Comparison of ENCODE assay signal across 10 cellular contexts in genomic region chr3:14405120-14405885, GRCh38. TPM values are rescaled to one million over a fixed set of nuclear protein-coding genes. Genes with fewer than 3 reads are reported as not detected.
DNase-seq lines count a peak whose midpoint lies in the region; ATAC-seq and TF ChIP-seq lines count a peak whose summit lies in the region.
"Had no signal": no experiment of that assay in that cellular context is flagged by ENCODE, and none has a peak within 500 bp of the region (broad histone marks: within the 10 kb centered on the region; RNA-seq: fewer than 3 reads in every experiment).

No MANE protein-coding gene starts in this region.

- no peak for TF ChIP-seq POLR2A in spleen (IDR thresholded peaks at IDR 0.05)

- intact Hi-C loops in spleen (cut with DNase I; ENCODE audit: low total_unique reads) = loop anchor here (10.0 kb wide), 1 partner anchor 49 kb away; no protein-coding TSS in a partner anchor

- H3K4me3 ChIP-seq in fibroblast of villous mesenchyme (ENCODE audit: low read depth, low read length) (peak overlapping the region; percentile 20), spleen (peak overlapping the region in 6 of 8 donors; percentile 72 to 92 (median 86))

- no peaks in the 10 kb centered on the region for H3K9me3 Mint-ChIP-seq in activated CD4-positive, alpha-beta T cell treated with anti-CD3 and anti-CD28 coated beads, Interleukin-2, amount 10 ng/mL, durations not matched to agents 7 days and 5 days
- H3K9me3 Mint-ChIP-seq in T-cell = no peaks in the 10 kb centered on the region

- H3K4me1 ChIP-seq in spleen = peaks cover 31 to 92% (median 76%) of the 10 kb centered on the region in 6 donors

- H3K4me3 Mint-ChIP-seq in activated CD4-positive, alpha-beta T cell treated with anti-CD3 and anti-CD28 coated beads, Interleukin-2, amount 10 ng/mL, durations not matched to agents 7 days and 5 days = peak overlapping the region; percentile 32
- peak overlapping the region in 2 of 3 donors; percentile 28 to 92 for H3K4me3 Mint-ChIP-seq in T-cell

- in situ Hi-C loops in GM13977 (cut with MboI; ENCODE audit: low pct_unique_long_range_greater_than_20kb, low sequenced_read_pairs, unreplicated experiment) = no loop called here

- CTCF ChIA-PET in activated CD4-positive, alpha-beta T cell treated with anti-CD3 and anti-CD28 coated beads, Interleukin-2, amount 10 ng/mL, durations not matched to agents 7 days and 5 days (lab: Charles Lee) = interaction anchor here (0.8 to 1.5 kb wide), 5 partner anchors 10 to 28 kb away, joined by 3 to 6 read pairs (median 3); no protein-coding TSS in a partner anchor
- CTCF ChIA-PET in T-cell (lab: Charles Lee) = interaction anchor here (0.5 to 1.0 kb wide), 4 partner anchors 15 to 63 kb away, joined by 3 to 4 read pairs (median 3); no protein-coding TSS in a partner anchor

- peaks cover 64% of the 10 kb centered on the region for H3K4me1 Mint-ChIP-seq in activated CD4-positive, alpha-beta T cell treated with anti-CD3 and anti-CD28 coated beads, Interleukin-2, amount 10 ng/mL, durations not matched to agents 7 days and 5 days
- H3K4me1 Mint-ChIP-seq in T-cell = peaks cover 45 to 59% (median 55%) of the 10 kb centered on the region in 3 donors

- POLR2A ChIA-PET in activated CD4-positive, alpha-beta T cell treated with anti-CD3 and anti-CD28 coated beads, Interleukin-2, amount 10 ng/mL, durations not matched to agents 7 days and 5 days (lab: Charles Lee) = no interaction called here
- POLR2A ChIA-PET in T-cell (lab: Charles Lee) = interaction anchor here in 1 of 2 donors (1.1 to 1.3 kb wide), 2 partner anchors 19 to 26 kb away, joined by 3 to 5 read pairs; no protein-coding TSS in a partner anchor

- no peak for TF ChIP-seq CTCF in fibroblast of villous mesenchyme (IDR thresholded peaks at IDR 0.05; ENCODE audit: insufficient read depth, low read depth, low read length)
- TF ChIP-seq CTCF in spleen (IDR thresholded peaks at IDR 0.05 in 8 of 11, conservative IDR thresholded peaks at IDR 0.05 in 3 of 11) = no peak
- no peak for TF ChIP-seq CTCF in GM13977 (IDR thresholded peaks at IDR 0.05; ENCODE audit: extremely low read depth, insufficient read depth, missing control alignments)

- peaks cover 25% of the 10 kb centered on the region for H3K36me3 Mint-ChIP-seq in activated CD4-positive, alpha-beta T cell treated with anti-CD3 and anti-CD28 coated beads, Interleukin-2, amount 10 ng/mL, durations not matched to agents 7 days and 5 days (ENCODE audit: low read depth)
- H3K36me3 Mint-ChIP-seq in T-cell = peaks cover 6% of the 10 kb centered on the region

- ATAC-seq in T-cell (replicated peaks in 1 of 4) (no peak), HG02798 (IDR thresholded peaks at IDR 0.05; ENCODE audit: poor library complexity, unreplicated experiment) (no peak), GM21737 (IDR thresholded peaks at IDR 0.05; ENCODE audit: unreplicated experiment) (no peak)

- H3K27ac Mint-ChIP-seq in activated CD4-positive, alpha-beta T cell treated with anti-CD3 and anti-CD28 coated beads, Interleukin-2, amount 10 ng/mL, durations not matched to agents 7 days and 5 days = peak overlapping the region; percentile 34
- peak overlapping the region; percentile 12 to 66 for H3K27ac Mint-ChIP-seq in T-cell

- DNase-seq in activated CD4-positive, alpha-beta T cell treated with anti-CD3 and anti-CD28 coated beads, Interleukin-2, amount 10 ng/mL, durations not matched to agents 7 days and 5 days = no peak
- no peak for DNase-seq in activated CD4-positive, alpha-beta T cell treated with anti-CD3 and anti-CD28 coated beads, Interleukin-2, amount 50 U/mL, for 48 hours
- DNase-seq in T-cell (no peak), fibroblast of villous mesenchyme (ENCODE audit: low read depth) (peak; percentile 23), spleen (no peak), GM13977 (ENCODE audit: low spot score) (no peak)
- DNase-seq: effector memory CD4-positive, alpha-beta T cell; NCI-H146 had no signal

- H3K9me3 ChIP-seq in spleen = no peaks in the 10 kb centered on the region

- WGBS in spleen, 5 donors = 78 to 88% (median 83%) methylated on average over 7 of the region's 7 CpGs

- H3K27ac ChIP-seq in spleen = peak overlapping the region in 7 of 8 donors; percentile 52 to 100 (median 97)

- H3K27me3 ChIP-seq in spleen (replicated peaks in 1 of 7) = no peaks in the 10 kb centered on the region

- H3K27me3 Mint-ChIP-seq in activated CD4-positive, alpha-beta T cell treated with anti-CD3 and anti-CD28 coated beads, Interleukin-2, amount 10 ng/mL, durations not matched to agents 7 days and 5 days = no peaks in the 10 kb centered on the region
- H3K27me3 Mint-ChIP-seq in T-cell = no peaks in the 10 kb centered on the region

- peaks cover 0 to 35% (median 0%) of the 10 kb centered on the region in 6 donors for H3K36me3 ChIP-seq in spleen

RNA-seq across cellular contexts. Expression of gene SLC6A6, which starts 2.9 kb away (rescaled TPM):
- 10 to 100 TPM; 42.0 to 43.1 TPM for total RNA-seq in activated CD4-positive, alpha-beta T cell treated with anti-CD3 and anti-CD28 coated beads, Interleukin-2, amount 10 ng/mL, durations not matched to agents 7 days and 5 days
- total RNA-seq in T-cell (10 to 100 TPM; 49.3 to 72.5 (median 63.6) TPM), fibroblast of villous mesenchyme (33.2 and 36.1 TPM in 2 replicates), spleen (100 to 1,000 TPM in 6 of 7 donors, 10 to 100 TPM in 1; 75.4 to 150 (median 128) TPM)
- 10 to 100 TPM in 1 of 3 donors, 1 to 10 TPM in 2; 3.4 to 14.2 (median 3.9) TPM for polyA plus RNA-seq in spleen
